In the genomic region with DNA sequence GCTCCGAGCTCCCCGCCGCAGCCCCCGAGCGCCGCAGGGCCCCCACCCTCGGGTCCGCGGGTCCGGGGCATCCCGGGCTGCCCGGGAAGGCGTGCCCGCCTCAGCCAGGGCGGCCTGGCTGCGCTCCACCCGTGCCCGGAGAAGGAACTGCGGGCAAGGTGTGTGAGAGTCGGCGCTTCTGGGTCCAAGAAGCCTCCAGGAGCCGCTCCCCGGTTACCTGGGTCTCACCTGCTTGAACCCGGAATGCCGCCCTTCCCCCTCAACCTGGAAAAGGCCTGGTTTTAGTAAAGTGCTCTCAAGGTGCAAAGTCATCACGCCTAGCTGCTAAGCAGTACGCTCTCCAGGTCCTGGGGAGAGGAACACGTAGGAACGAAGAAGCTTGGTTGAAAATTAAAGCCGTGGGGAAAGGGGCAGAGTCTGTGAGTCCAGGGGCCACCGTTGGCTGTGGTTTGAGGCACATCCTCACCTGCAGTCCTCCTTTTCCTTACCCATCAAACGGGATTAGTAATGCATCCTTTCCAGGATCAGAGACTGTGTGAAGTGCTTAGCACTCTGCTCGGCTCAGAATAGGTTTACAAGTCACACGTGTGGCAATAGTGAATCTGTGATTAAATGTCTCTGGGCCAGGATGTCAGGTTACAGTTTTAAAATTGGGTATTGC, we compare ENCODE assay signal across 1 cellular context.
TF ChIP-seq lines count a peak whose summit lies in the region.

No MANE protein-coding gene starts in this region.

TF ChIP-seq in K562, 482 proteins besides CTCF, POLR2A, EP300 and RAD21 (continued from another document):
- TF ChIP-seq, protein P1, sequence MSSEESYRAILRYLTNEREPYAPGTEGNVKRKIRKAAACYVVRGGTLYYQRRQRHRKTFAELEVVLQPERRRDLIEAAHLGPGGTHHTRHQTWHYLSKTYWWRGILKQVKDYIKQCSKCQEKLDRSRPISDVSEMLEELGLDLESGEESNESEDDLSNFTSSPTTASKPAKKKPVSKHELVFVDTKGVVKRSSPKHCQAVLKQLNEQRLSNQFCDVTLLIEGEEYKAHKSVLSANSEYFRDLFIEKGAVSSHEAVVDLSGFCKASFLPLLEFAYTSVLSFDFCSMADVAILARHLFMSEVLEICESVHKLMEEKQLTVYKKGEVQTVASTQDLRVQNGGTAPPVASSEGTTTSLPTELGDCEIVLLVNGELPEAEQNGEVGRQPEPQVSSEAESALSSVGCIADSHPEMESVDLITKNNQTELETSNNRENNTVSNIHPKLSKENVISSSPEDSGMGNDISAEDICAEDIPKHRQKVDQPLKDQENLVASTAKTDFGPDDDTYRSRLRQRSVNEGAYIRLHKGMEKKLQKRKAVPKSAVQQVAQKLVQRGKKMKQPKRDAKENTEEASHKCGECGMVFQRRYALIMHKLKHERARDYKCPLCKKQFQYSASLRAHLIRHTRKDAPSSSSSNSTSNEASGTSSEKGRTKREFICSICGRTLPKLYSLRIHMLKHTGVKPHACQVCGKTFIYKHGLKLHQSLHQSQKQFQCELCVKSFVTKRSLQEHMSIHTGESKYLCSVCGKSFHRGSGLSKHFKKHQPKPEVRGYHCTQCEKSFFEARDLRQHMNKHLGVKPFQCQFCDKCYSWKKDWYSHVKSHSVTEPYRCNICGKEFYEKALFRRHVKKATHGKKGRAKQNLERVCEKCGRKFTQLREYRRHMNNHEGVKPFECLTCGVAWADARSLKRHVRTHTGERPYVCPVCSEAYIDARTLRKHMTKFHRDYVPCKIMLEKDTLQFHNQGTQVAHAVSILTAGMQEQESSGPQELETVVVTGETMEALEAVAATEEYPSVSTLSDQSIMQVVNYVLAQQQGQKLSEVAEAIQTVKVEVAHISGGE (CRISPR knock-in tag; IDR thresholded peaks at IDR 0.05), result no peak
- TF ChIP-seq, protein P2, sequence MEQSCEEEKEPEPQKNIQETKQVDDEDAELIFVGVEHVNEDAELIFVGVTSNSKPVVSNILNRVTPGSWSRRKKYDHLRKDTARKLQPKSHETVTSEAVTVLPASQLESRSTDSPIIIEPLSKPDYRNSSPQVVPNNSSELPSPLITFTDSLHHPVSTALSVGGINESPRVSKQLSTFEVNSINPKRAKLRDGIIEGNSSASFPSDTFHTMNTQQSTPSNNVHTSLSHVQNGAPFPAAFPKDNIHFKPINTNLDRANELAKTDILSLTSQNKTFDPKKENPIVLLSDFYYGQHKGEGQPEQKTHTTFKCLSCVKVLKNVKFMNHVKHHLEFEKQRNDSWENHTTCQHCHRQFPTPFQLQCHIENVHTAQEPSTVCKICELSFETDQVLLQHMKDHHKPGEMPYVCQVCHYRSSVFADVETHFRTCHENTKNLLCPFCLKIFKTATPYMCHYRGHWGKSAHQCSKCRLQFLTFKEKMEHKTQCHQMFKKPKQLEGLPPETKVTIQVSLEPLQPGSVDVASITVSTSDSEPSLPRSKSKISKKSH (CRISPR knock-in tag; IDR thresholded peaks at IDR 0.05), result no peak
- TF ChIP-seq, protein P3, sequence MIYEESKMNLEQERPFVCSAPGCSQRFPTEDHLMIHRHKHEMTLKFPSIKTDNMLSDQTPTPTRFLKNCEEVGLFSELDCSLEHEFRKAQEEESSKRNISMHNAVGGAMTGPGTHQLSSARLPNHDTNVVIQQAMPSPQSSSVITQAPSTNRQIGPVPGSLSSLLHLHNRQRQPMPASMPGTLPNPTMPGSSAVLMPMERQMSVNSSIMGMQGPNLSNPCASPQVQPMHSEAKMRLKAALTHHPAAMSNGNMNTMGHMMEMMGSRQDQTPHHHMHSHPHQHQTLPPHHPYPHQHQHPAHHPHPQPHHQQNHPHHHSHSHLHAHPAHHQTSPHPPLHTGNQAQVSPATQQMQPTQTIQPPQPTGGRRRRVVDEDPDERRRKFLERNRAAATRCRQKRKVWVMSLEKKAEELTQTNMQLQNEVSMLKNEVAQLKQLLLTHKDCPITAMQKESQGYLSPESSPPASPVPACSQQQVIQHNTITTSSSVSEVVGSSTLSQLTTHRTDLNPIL (CRISPR knock-in tag; IDR thresholded peaks at IDR 0.05), result no peak
